3 cellular contexts compared by ENCODE assay signal in genomic region chr2:133846476-133846875, GRCh38.
TF ChIP-seq lines count a peak whose summit lies in the region.

No MANE protein-coding gene starts in this region.

TF ChIP-seq in IMR-90, 13 proteins besides CTCF, POLR2A, EP300 and RAD21:
- TF ChIP-seq NFE2L2 (IDR thresholded peaks at IDR 0.05; ENCODE audit: low read depth, low read length): no peak
- no peak for TF ChIP-seq FOS (IDR thresholded peaks at IDR 0.05; ENCODE audit: low read depth, low read length)
- TF ChIP-seq CEBPB (IDR thresholded peaks at IDR 0.05; ENCODE audit: low read depth, low read length): no peak
- no peak for TF ChIP-seq MAFK (IDR thresholded peaks at IDR 0.05; ENCODE audit: low read depth, low read length)
- no peak for TF ChIP-seq MXI1 (IDR thresholded peaks at IDR 0.05; ENCODE audit: borderline replicate concordance, low read depth, low read length)
- no peak for TF ChIP-seq MAZ (IDR thresholded peaks at IDR 0.05; ENCODE audit: borderline replicate concordance, low read depth, low read length)
- no peak for TF ChIP-seq SMC3 (IDR thresholded peaks at IDR 0.05; ENCODE audit: low read depth, low read length)
- TF ChIP-seq ELK1 (IDR thresholded peaks at IDR 0.05; ENCODE audit: borderline replicate concordance, low read depth, low read length): no peak
- no peak for TF ChIP-seq BHLHE40 (IDR thresholded peaks at IDR 0.05; ENCODE audit: low read depth, low read length)
- no peak for TF ChIP-seq RCOR1 (IDR thresholded peaks at IDR 0.05; ENCODE audit: insufficient replicate concordance, low read length)
- TF ChIP-seq RFX5 (IDR thresholded peaks at IDR 0.05; ENCODE audit: low read depth, low read length): no peak
- TF ChIP-seq CHD1 (IDR thresholded peaks at IDR 0.05; ENCODE audit: low read depth, low read length): no peak
- TF ChIP-seq USF2 (IDR thresholded peaks at IDR 0.05; ENCODE audit: low read depth, low read length): no peak

TF ChIP-seq in H1, 55 proteins besides CTCF, POLR2A, EP300 and RAD21:
- TF ChIP-seq SP4 (IDR thresholded peaks at IDR 0.05; ENCODE audit: low read length) (no peak), RFX5 (IDR thresholded peaks at IDR 0.05; ENCODE audit: borderline replicate concordance, low read depth, low read length) (no peak), RNF2 (IDR thresholded peaks at IDR 0.05; ENCODE audit: borderline replicate concordance, low read depth, low read length, missing control alignments, poor library complexity, severe bottlenecking) (no peak), HDAC6 (IDR thresholded peaks at IDR 0.05; ENCODE audit: low read depth, low read length) (no peak), CEBPB (IDR thresholded peaks at IDR 0.05; ENCODE audit: low read depth, low read length) (no peak), CBX5 (IDR thresholded peaks at IDR 0.05; ENCODE audit: low read depth, low read length) (no peak), CHD2 (IDR thresholded peaks at IDR 0.05; ENCODE audit: low read length) (no peak), CHD1 (IDR thresholded peaks at IDR 0.05; ENCODE audit: low read depth, low read length) (no peak), ATF3 (IDR thresholded peaks at IDR 0.05; ENCODE audit: insufficient read depth, low read depth, low read length) (no peak), ATF2 (IDR thresholded peaks at IDR 0.05; ENCODE audit: low read length) (no peak), JUN (IDR thresholded peaks at IDR 0.05; ENCODE audit: low read depth, low read length) (no peak), SP2 (IDR thresholded peaks at IDR 0.05; ENCODE audit: low read length) (no peak), NRF1 (IDR thresholded peaks at IDR 0.05; ENCODE audit: low read depth, low read length) (no peak), BCL11A (IDR thresholded peaks at IDR 0.05; ENCODE audit: low read depth in 2 of 2, low read length in 2 of 2) (no peak), ASH2L (IDR thresholded peaks at IDR 0.05; ENCODE audit: low read length) (no peak), GTF2F1 (IDR thresholded peaks at IDR 0.05; ENCODE audit: borderline replicate concordance, low read depth, low read length) (no peak), MAFK (IDR thresholded peaks at IDR 0.05; ENCODE audit: low read depth, low read length) (no peak)

TF ChIP-seq in WTC11, 78 proteins besides CTCF, POLR2A, EP300 and RAD21:
- TF ChIP-seq ZBTB21 (CRISPR knock-in tag; IDR thresholded peaks at IDR 0.05; ENCODE audit: borderline replicate concordance): no peak
- no peak for TF ChIP-seq SMAD3 (CRISPR knock-in tag; IDR thresholded peaks at IDR 0.05; ENCODE audit: borderline replicate concordance)
- TF ChIP-seq SP1 (CRISPR knock-in tag; conservative IDR thresholded peaks at IDR 0.05): no peak
- no peak for TF ChIP-seq USF2 (CRISPR knock-in tag; IDR thresholded peaks at IDR 0.05)
- TF ChIP-seq SOX15 (CRISPR knock-in tag; IDR thresholded peaks at IDR 0.05): no peak
- TF ChIP-seq TCF7 (CRISPR knock-in tag; IDR thresholded peaks at IDR 0.05; ENCODE audit: low read depth): no peak
- no peak for TF ChIP-seq E2F1 (CRISPR knock-in tag; IDR thresholded peaks at IDR 0.05)
- TF ChIP-seq CDX4 (CRISPR knock-in tag; IDR thresholded peaks at IDR 0.05; ENCODE audit: borderline replicate concordance): no peak
